In the genomic region with DNA sequence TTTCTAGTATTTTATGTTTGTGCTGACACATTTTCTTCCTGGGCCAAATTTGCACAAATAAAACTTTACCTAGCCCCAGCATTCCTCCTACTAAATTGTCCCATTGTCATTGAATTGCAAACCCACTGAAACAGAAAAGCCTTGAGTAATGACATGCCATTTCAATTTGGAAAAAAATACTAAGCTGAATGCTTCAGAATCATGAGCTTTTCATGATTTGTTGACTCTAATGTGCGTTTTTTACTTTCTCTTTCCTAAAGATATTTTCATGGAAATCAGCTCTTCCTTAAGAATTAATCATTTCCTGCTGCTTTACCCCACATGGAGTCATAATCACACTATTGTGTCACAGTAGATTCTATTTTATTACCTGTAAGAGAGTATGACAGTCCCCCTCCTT, we compare ENCODE assay signal across 32 cellular contexts. TPM values are rescaled to one million over a fixed set of nuclear protein-coding genes. Genes with fewer than 3 reads are reported as not detected.
"Had no signal": no experiment of that assay in that cellular context is flagged by ENCODE, and none has a peak within 500 bp of the region (broad histone marks: within the 10 kb centered on the region; RNA-seq: fewer than 3 reads in every experiment).

No MANE protein-coding gene starts in this region.

- H3K27ac Mint-ChIP-seq: effector memory CD8-positive, alpha-beta T cell; naive thymus-derived CD4-positive, alpha-beta T cell; stimulated activated naive B cell treated with anti-CD40 and anti-IgM and Interleukin-4, amounts not matched to agents 10 μg/mL and 1 μg/mL and 100 μg/mL, for 72 hours; T-cell; T-helper 2 cell treated with Interferon-gamma antibody and Interleukin-4, amounts not matched to agents 5 μg/mL and 100 μg/mL, for 36 hours had no signal

- H3K4me2 ChIP-seq: smooth muscle cell had no signal

- H3K36me3 ChIP-seq: brain microvascular endothelial cell, esophagus squamous epithelium, gastroesophageal sphincter, heart left ventricle, lower lobe of right lung, uterus, WERI-Rb-1 had no signal

- FAIRE-seq: kidney, TTC549 had no signal

- H3K9me3 Mint-ChIP-seq: T-helper 2 cell treated with Interferon-gamma antibody and Interleukin-4, amounts not matched to agents 5 μg/mL and 100 μg/mL, for 36 hours had no signal

- H3K4me3 ChIP-seq: dorsolateral prefrontal cortex, esophagus squamous epithelium, gastroesophageal sphincter, heart left ventricle, lower lobe of right lung, smooth muscle cell, testis, uterus had no signal

- H3K9me3 ChIP-seq: esophagus squamous epithelium, gastroesophageal sphincter, heart left ventricle, lower lobe of right lung, testis, uterus had no signal

- H3K4me1 ChIP-seq: esophagus squamous epithelium, gastroesophageal sphincter, lower lobe of right lung, testis, uterus had no signal

- H3K27me3 ChIP-seq: brain microvascular endothelial cell, dorsolateral prefrontal cortex, esophagus squamous epithelium, gastroesophageal sphincter, heart left ventricle, testis, uterus had no signal

- ATAC-seq: effector memory CD8-positive, alpha-beta T cell; gastroesophageal sphincter; left lobe of liver; lower lobe of right lung; naive thymus-derived CD4-positive, alpha-beta T cell; sciatic nerve; stimulated activated naive B cell treated with anti-CD40 and anti-IgM and Interleukin-4, amounts not matched to agents 10 μg/mL and 1 μg/mL and 100 μg/mL, for 72 hours; T-cell had no signal

- H3K4me3 Mint-ChIP-seq: effector memory CD8-positive, alpha-beta T cell; naive thymus-derived CD4-positive, alpha-beta T cell; neural crest cell; stimulated activated naive B cell treated with anti-CD40 and anti-IgM and Interleukin-4, amounts not matched to agents 10 μg/mL and 1 μg/mL and 100 μg/mL, for 72 hours; T-cell; T-helper 2 cell treated with Interferon-gamma antibody and Interleukin-4, amounts not matched to agents 5 μg/mL and 100 μg/mL, for 36 hours had no signal

- H3K36me3 Mint-ChIP-seq: naive thymus-derived CD4-positive, alpha-beta T cell; stimulated activated naive B cell treated with anti-CD40 and anti-IgM and Interleukin-4, amounts not matched to agents 10 μg/mL and 1 μg/mL and 100 μg/mL, for 72 hours; T-cell had no signal

- H3K27me3 Mint-ChIP-seq: effector memory CD8-positive, alpha-beta T cell; naive thymus-derived CD4-positive, alpha-beta T cell; stimulated activated naive B cell treated with anti-CD40 and anti-IgM and Interleukin-4, amounts not matched to agents 10 μg/mL and 1 μg/mL and 100 μg/mL, for 72 hours; T-cell had no signal

- H3K4me1 Mint-ChIP-seq: naive thymus-derived CD4-positive, alpha-beta T cell; neural crest cell; stimulated activated naive B cell treated with anti-CD40 and anti-IgM and Interleukin-4, amounts not matched to agents 10 μg/mL and 1 μg/mL and 100 μg/mL, for 72 hours; T-cell had no signal

- DNase-seq: activated CD4-positive, alpha-beta T cell treated with anti-CD3 and anti-CD28 coated beads for 1 hour; activated CD4-positive, alpha-beta T cell treated with anti-CD3 and anti-CD28 coated beads, Interleukin-2, amount 50 U/mL, for 4 hours; activated CD8-positive, alpha-beta memory T cell treated with anti-CD3 and anti-CD28 coated beads, Interleukin-2, amount 50 U/mL, for 48 hours; activated effector memory CD4-positive, alpha-beta T cell treated with anti-CD3 and anti-CD28 coated beads, Interleukin-2, amount 50 U/mL, for 16 hours; activated naive CD4-positive, alpha-beta T cell treated with anti-CD3 and anti-CD28 coated beads, Interleukin-2, amount 50 U/mL, for 16 hours; activated T-cell treated with anti-CD3 and anti-CD28 coated beads, Interleukin-2, amount 50 U/mL, for 48 hours; aorta; brain microvascular endothelial cell; central memory CD4-positive, alpha-beta T cell; dorsolateral prefrontal cortex; effector memory CD8-positive, alpha-beta T cell; esophagus squamous epithelium; heart left ventricle; kidney; lower lobe of right lung; naive thymus-derived CD4-positive, alpha-beta T cell; occipital lobe; stimulated activated CD4-positive, alpha-beta T cell treated with anti-CD3 and anti-CD28 coated beads, Interleukin-2, amount 100 ng/mL, for 48 hours; stimulated activated CD8-positive, alpha-beta memory T cell treated with anti-CD3 and anti-CD28 coated beads, Interleukin-4, amount 100 ng/mL, for 48 hours; stimulated activated naive B cell treated with anti-CD40 and anti-IgM and Interleukin-4, amounts not matched to agents 10 μg/mL and 1 μg/mL and 100 μg/mL, for 72 hours; T-cell; testis; uterus; WERI-Rb-1 had no signal

- H3K27ac ChIP-seq: brain microvascular endothelial cell, dorsolateral prefrontal cortex, esophagus squamous epithelium, gastroesophageal sphincter, heart left ventricle, lower lobe of right lung, testis, uterus, WERI-Rb-1 had no signal

RNA-seq across cellular contexts. Expression of gene TRDN, which starts 47.4 kb away (rescaled TPM):
- total RNA-seq: activated CD8-positive, alpha-beta memory T cell treated with anti-CD3 and anti-CD28 coated beads for 36 hours; esophagus squamous epithelium; gastroesophageal sphincter; left lobe of liver; lower lobe of right lung; naive thymus-derived CD4-positive, alpha-beta T cell; neural crest cell; smooth muscle cell; T-cell had no signal
- polyA plus RNA-seq: naive thymus-derived CD4-positive, alpha-beta T cell had no signal
